Comparison of ENCODE assay signal across 18 cellular contexts in genomic region chrX:19748898-19749680, GRCh38.
DNase-seq lines count a peak whose midpoint lies in the region; ATAC-seq and TF ChIP-seq lines count a peak whose summit lies in the region.
"Had no signal": no experiment of that assay in that cellular context is flagged by ENCODE, and none has a peak within 500 bp of the region (broad histone marks: within the 10 kb centered on the region; RNA-seq: fewer than 3 reads in every experiment).

No MANE protein-coding gene starts in this region.

- peaks cover 0 to 18% (median 5%) of the 10 kb centered on the region in 11 experiments; a peak in 7 of 22 replicates for H3K36me3 ChIP-seq in BLaER1 treated with 17β-estradiol and CSF1 and Interleukin-3, amounts not matched to agents 10 nM and 100 nM
- peaks cover 17% of the 10 kb centered on the region for H3K36me3 ChIP-seq in DND-41 (ENCODE audit: insufficient read depth, low read length)
- H3K36me3 ChIP-seq: esophagus muscularis mucosa, WERI-Rb-1 had no signal

- peak overlapping the region; percentile 96 for H3K27ac Mint-ChIP-seq in T-helper 17 cell
- peak overlapping the region; percentile 95 to 96 for H3K27ac Mint-ChIP-seq in effector memory CD8-positive, alpha-beta T cell
- H3K27ac Mint-ChIP-seq: mesothelial cell of epicardium had no signal

- no peak for TF ChIP-seq CTCF in DND-41 (IDR thresholded peaks at IDR 0.05; ENCODE audit: borderline replicate concordance, extremely low read depth, low read length, poor library complexity, severe bottlenecking)

- peaks cover 0 to 22% (median 6%) of the 10 kb centered on the region in 11 experiments; a peak in 8 of 22 replicates for H4K20me1 ChIP-seq in BLaER1 treated with 17β-estradiol and CSF1 and Interleukin-3, amounts not matched to agents 10 nM and 100 nM
- no peaks in the 10 kb centered on the region for H4K20me1 ChIP-seq in DND-41 (ENCODE audit: insufficient read depth, low read length)

- DNase-seq in DND-41, result no peak
- no peak for DNase-seq in T-helper 17 cell
- DNase-seq in effector memory CD8-positive, alpha-beta T cell, result no peak
- DNase-seq in cerebellar cortex (ENCODE audit: low spot score), result no peak
- DNase-seq in mesenteric fat pad (ENCODE audit: low spot score), result no peak
- DNase-seq: cortex of kidney, head of caudate nucleus, NCI-H1694, NCI-H446 treated with DMSO at 0.1 percent for 48 hours, SJCRH30, small intestine, WERI-Rb-1 had no signal

- H2AFZ ChIP-seq in DND-41 (ENCODE audit: low read depth, low read length), result no peak overlapping the region

- H3K36me3 Mint-ChIP-seq in T-helper 17 cell (ENCODE audit: low read depth), result no peaks in the 10 kb centered on the region
- H3K36me3 Mint-ChIP-seq in effector memory CD8-positive, alpha-beta T cell (ENCODE audit: insufficient read depth), result peaks cover 38% of the 10 kb centered on the region
- H3K36me3 Mint-ChIP-seq: mesothelial cell of epicardium had no signal

- H3K4me3 ChIP-seq in BLaER1 treated with 17β-estradiol and CSF1 and Interleukin-3, amounts not matched to agents 10 nM and 100 nM, result no peak overlapping the region
- H3K4me3 ChIP-seq in DND-41 (ENCODE audit: low read depth in 1 of 2, low read length in 2 of 2), result peak overlapping the region in 1 of 2 experiments; percentile 12; a peak in 1 of 4 replicates
- H3K4me3 ChIP-seq: esophagus muscularis mucosa, SJCRH30 had no signal

- peak overlapping the region; percentile 74 for H3K4me3 Mint-ChIP-seq in T-helper 17 cell
- H3K4me3 Mint-ChIP-seq in effector memory CD8-positive, alpha-beta T cell, result peak overlapping the region; percentile 36 to 57
- H3K4me3 Mint-ChIP-seq: mesothelial cell of epicardium had no signal

- ATAC-seq in DND-41 (ENCODE audit: insufficient read depth, low read depth), result no peak
- ATAC-seq in T-helper 17 cell, result no peak
- ATAC-seq in effector memory CD8-positive, alpha-beta T cell (replicated peaks), result no peak
- ATAC-seq in HG02623 (IDR thresholded peaks at IDR 0.05; ENCODE audit: unreplicated experiment), result no peak
- ATAC-seq in HG03521 (IDR thresholded peaks at IDR 0.05; ENCODE audit: unreplicated experiment), result no peak

- peak overlapping the region in 1 of 11 experiments; percentile 76; a peak in 3 of 22 replicates for H3K9ac ChIP-seq in BLaER1 treated with 17β-estradiol and CSF1 and Interleukin-3, amounts not matched to agents 10 nM and 100 nM
- peak overlapping the region; percentile 80 for H3K9ac ChIP-seq in DND-41 (ENCODE audit: low read depth, low read length)

- H3K9me3 ChIP-seq in BLaER1 treated with 17β-estradiol and CSF1 and Interleukin-3, amounts not matched to agents 10 nM and 100 nM (replicated peaks in 1 of 11), result peaks cover 11 to 17% (median 12%) of the 10 kb centered on the region in 11 experiments; a peak in 20 of 22 replicates
- H3K9me3 ChIP-seq in DND-41 (ENCODE audit: insufficient read depth, low read length, severe bottlenecking), result no peaks in the 10 kb centered on the region
- H3K9me3 ChIP-seq in T-helper 17 cell (ENCODE audit: control insufficient read depth, low read length, poor library complexity, severe bottlenecking), result no peaks in the 10 kb centered on the region
- H3K9me3 ChIP-seq: SJCRH30 had no signal

- peak overlapping the region in 10 of 11 experiments; percentile 61 to 86 (median 82); a peak in 16 of 22 replicates for H3K27ac ChIP-seq in BLaER1 treated with 17β-estradiol and CSF1 and Interleukin-3, amounts not matched to agents 10 nM and 100 nM
- H3K27ac ChIP-seq in DND-41 (ENCODE audit: low read length), result peak overlapping the region; percentile 89
- H3K27ac ChIP-seq: C4-2B, esophagus muscularis mucosa, SJCRH30, WERI-Rb-1 had no signal

- peaks cover 72 to 96% (median 91%) of the 10 kb centered on the region in 10 experiments for H3K4me1 ChIP-seq in BLaER1 treated with 17β-estradiol and CSF1 and Interleukin-3, amounts not matched to agents 10 nM and 100 nM
- H3K4me1 ChIP-seq in DND-41 (ENCODE audit: insufficient read depth, low read length), result peaks cover 94% of the 10 kb centered on the region
- H3K4me1 ChIP-seq: esophagus muscularis mucosa had no signal

- peaks cover 50% of the 10 kb centered on the region for H3K4me1 Mint-ChIP-seq in T-helper 17 cell
- peaks cover 57 to 71% of the 10 kb centered on the region in 2 donors for H3K4me1 Mint-ChIP-seq in effector memory CD8-positive, alpha-beta T cell (ENCODE audit: low read depth in 2 of 2)

- no peaks in the 10 kb centered on the region for H3K27me3 Mint-ChIP-seq in T-helper 17 cell
- no peaks in the 10 kb centered on the region for H3K27me3 Mint-ChIP-seq in effector memory CD8-positive, alpha-beta T cell

- H3K79me2 ChIP-seq in DND-41 (ENCODE audit: insufficient read depth, low read length), result peaks cover 71% of the 10 kb centered on the region

- peak overlapping the region; percentile 59 to 82 (median 70); a peak in 20 of 22 replicates for H3K4me2 ChIP-seq in BLaER1 treated with 17β-estradiol and CSF1 and Interleukin-3, amounts not matched to agents 10 nM and 100 nM
- peak overlapping the region; percentile 12; the same call in 1 of the 2 replicates for H3K4me2 ChIP-seq in DND-41 (ENCODE audit: insufficient read depth, low read length)

- H3K9me3 Mint-ChIP-seq in effector memory CD8-positive, alpha-beta T cell, result no peaks in the 10 kb centered on the region

- no peaks in the 10 kb centered on the region for H3K27me3 ChIP-seq in BLaER1 treated with 17β-estradiol and CSF1 and Interleukin-3, amounts not matched to agents 10 nM and 100 nM
- H3K27me3 ChIP-seq in DND-41 (ENCODE audit: insufficient read depth, low read length, poor library complexity), result no peaks in the 10 kb centered on the region
- H3K27me3 ChIP-seq: esophagus muscularis mucosa, SJCRH30 had no signal
